Comparison of ENCODE assay signal across 19 cellular contexts in the genomic region with DNA sequence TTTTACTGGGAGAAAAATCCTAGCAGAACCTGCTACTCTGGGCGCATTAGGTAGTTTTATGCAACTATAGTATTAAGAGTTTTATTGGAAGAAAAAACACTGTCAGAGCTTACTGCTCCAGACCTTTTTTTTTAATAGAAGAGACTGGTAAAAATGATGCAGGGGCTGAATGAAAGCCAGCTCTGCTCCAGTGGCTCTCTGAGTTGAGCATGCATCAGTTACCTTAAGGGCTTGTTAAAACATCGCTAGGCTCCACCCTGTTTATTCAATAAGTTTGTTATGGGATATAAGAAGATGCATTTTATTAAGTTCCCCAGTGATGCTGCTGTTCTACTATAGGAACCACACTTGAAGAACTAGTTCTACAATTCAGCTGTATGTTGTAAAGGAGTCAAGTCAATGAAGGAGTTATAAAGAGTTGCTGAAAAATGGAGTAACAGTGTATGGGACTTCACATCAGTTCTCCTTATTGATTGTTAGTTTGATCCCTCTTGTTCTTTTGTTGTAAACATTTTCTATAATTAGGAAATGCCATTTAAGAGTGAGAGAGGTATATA. TPM values are rescaled to one million over a fixed set of nuclear protein-coding genes. Genes with fewer than 3 reads are reported as not detected.
DNase-seq lines count a peak whose midpoint lies in the region; ATAC-seq, FAIRE-seq and TF ChIP-seq lines count a peak whose summit lies in the region.
"Had no signal": no experiment of that assay in that cellular context is flagged by ENCODE, and none has a peak within 500 bp of the region (broad histone marks: within the 10 kb centered on the region; RNA-seq: fewer than 3 reads in every experiment).

No MANE protein-coding gene starts in this region.

- no peak overlapping the region for H2AFZ ChIP-seq in HepG2 (ENCODE audit: low read length)
- H2AFZ ChIP-seq in endothelial cell of umbilical vein (ENCODE audit: low read depth, low read length) = no peak overlapping the region

- TF ChIP-seq EP300 in HepG2 (IDR thresholded peaks at IDR 0.05; ENCODE audit: low read depth in 2 of 2, low read length in 2 of 2) (no peak), HepG2 (CRISPR knock-in tag; IDR thresholded peaks at IDR 0.05; ENCODE audit: borderline replicate concordance) (no peak)

- 0 out of 2 replicates have a peak, but pooled peaks cover 10% of the 10 kb centered on the region for H3K4me1 ChIP-seq in HepG2 (ENCODE audit: insufficient read depth, low read length)
- H3K4me1 ChIP-seq in right lobe of liver = no peaks in the 10 kb centered on the region
- no peaks in the 10 kb centered on the region for H3K4me1 ChIP-seq in endothelial cell of umbilical vein (ENCODE audit: control insufficient read depth, extremely low read depth, insufficient read depth, low read length)

- H3K4me3 ChIP-seq in HepG2 (replicated peaks in 1 of 3; ENCODE audit: insufficient read depth in 1 of 3, low read depth in 2 of 3, low read length in 3 of 3) (no peak overlapping the region), right lobe of liver (no peak overlapping the region), endothelial cell of umbilical vein (replicated peaks in 1 of 3; ENCODE audit: insufficient read depth in 1 of 3, low read depth in 1 of 3, low read length in 3 of 3) (no peak overlapping the region)

- H3K27me3 ChIP-seq in HepG2 (ENCODE audit: control insufficient read depth in 1 of 2, insufficient read depth in 2 of 2, low read length in 2 of 2) (no peaks in the 10 kb centered on the region), right lobe of liver (no peaks in the 10 kb centered on the region), endothelial cell of umbilical vein (ENCODE audit: control insufficient read depth in 2 of 2, insufficient read depth in 2 of 2, low read length in 2 of 2) (no peaks in the 10 kb centered on the region)

- H3K9me3 ChIP-seq in HepG2 (ENCODE audit: low read length) (no peaks in the 10 kb centered on the region), right lobe of liver (no peaks in the 10 kb centered on the region), endothelial cell of umbilical vein (replicated peaks; ENCODE audit: control insufficient read depth, insufficient read depth, low read length) (no peaks in the 10 kb centered on the region)

- CTCF ChIA-PET in HepG2 (lab: Yijun Ruan, JAX; ENCODE audit: low intra/inter-chr PET ratio, low total read pairs) (no interaction called here), endothelial cell of umbilical vein (lab: Charles Lee) (no interaction called here)

- peaks cover 19% of the 10 kb centered on the region for H3K79me2 ChIP-seq in HepG2 (ENCODE audit: insufficient read depth, low read length)
- H3K79me2 ChIP-seq in endothelial cell of umbilical vein (ENCODE audit: control insufficient read depth, insufficient read depth, low read length) = peaks cover 20% of the 10 kb centered on the region

- FAIRE-seq in HepG2 (lab: Jason Lieb, UNC) (no peak), G401.6 (lab: Jason Lieb, UNC) (peak; percentile 6), endothelial cell of umbilical vein (lab: Jason Lieb, UNC) (no peak)
- FAIRE-seq: GM12892 had no signal

- H3K9ac ChIP-seq in HepG2 (ENCODE audit: insufficient read depth, low read depth, low read length) (no peak overlapping the region), endothelial cell of umbilical vein (replicated peaks; ENCODE audit: extremely low read depth, insufficient read depth, low read length) (no peak overlapping the region)

- intact Hi-C loops in HepG2 (cut with micrococcal nuclease; ENCODE audit: unreplicated experiment) = no loop called here
- intact Hi-C loops in right lobe of liver (cut with DNase I) = no loop called here
- intact Hi-C loops in endothelial cell of umbilical vein (cut with micrococcal nuclease) = no loop called here

- BruUV-seq in HepG2 (replicated peaks; lab: Mats Ljungman, UMichigan) = no TSS peak
- BruUV-seq in endothelial cell of umbilical vein (replicated peaks; lab: Mats Ljungman, UMichigan) = no TSS peak

- TF ChIP-seq RAD21 in HepG2 (CRISPR knock-in tag; IDR thresholded peaks at IDR 0.05) = no peak

- TF ChIP-seq POLR2A in HepG2 (IDR thresholded peaks at IDR 0.05; ENCODE audit: insufficient read depth in 1 of 2, low read depth in 2 of 2, low read length in 2 of 2) (peak in 1 of 2 experiments; percentile 25; a peak in 1 of 4 replicates), right lobe of liver (IDR thresholded peaks at IDR 0.05) (no peak), endothelial cell of umbilical vein (IDR thresholded peaks at IDR 0.05; ENCODE audit: low read depth, low read length) (no peak)

- H3K27ac ChIP-seq in HepG2 (ENCODE audit: extremely low read length, insufficient read depth, low read length) (no peak overlapping the region), right lobe of liver (no peak overlapping the region), endothelial cell of umbilical vein (ENCODE audit: insufficient read depth, low read depth, low read length) (no peak overlapping the region)
- H3K27ac ChIP-seq: C4-2B had no signal

- TF ChIP-seq CTCF in HepG2 (CRISPR knock-in tag; IDR thresholded peaks at IDR 0.05) (no peak), right lobe of liver (IDR thresholded peaks at IDR 0.05) (no peak), endothelial cell of umbilical vein (IDR thresholded peaks at IDR 0.05; ENCODE audit: extremely low read depth in 1 of 2, insufficient read depth in 1 of 2, low read depth in 1 of 2, low read length in 2 of 2) (no peak)

- WGBS in HepG2 (ENCODE audit: low lambda C conversion rate) = 100% methylated on average over 2 of the region's 2 CpGs
- 91% methylated on average over 2 of the region's 2 CpGs for WGBS in right lobe of liver (ENCODE audit: insufficient coverage, low coverage, low lambda C conversion rate, missing lambda C conversion rate)

- ATAC-seq in HepG2 = 0 out of 3 replicates have a peak, but pooled peaks have one; percentile 12
- no peak for ATAC-seq in right lobe of liver

- peaks cover 20 to 71% of the 10 kb centered on the region in 2 experiments for H3K36me3 ChIP-seq in HepG2 (replicated peaks in 1 of 2; ENCODE audit: control insufficient read depth in 1 of 2, insufficient read depth in 2 of 2, low read length in 2 of 2)
- H3K36me3 ChIP-seq in right lobe of liver = peaks cover 0 to 71% (median 27%) of the 10 kb centered on the region in 4 donors
- H3K36me3 ChIP-seq in endothelial cell of umbilical vein (ENCODE audit: control insufficient read depth in 2 of 2, extremely low read depth in 1 of 2, insufficient read depth in 2 of 2, low read length in 2 of 2) = peaks cover 0 to 18% of the 10 kb centered on the region in 2 experiments

- H3K4me2 ChIP-seq in HepG2 (ENCODE audit: low read depth, low read length) (no peak overlapping the region), endothelial cell of umbilical vein (ENCODE audit: insufficient read depth, low read length) (no peak overlapping the region)

- in situ Hi-C loops in HepG2 (cut with HindIII; ENCODE audit: extremely low pct_ligation_motif_present, low pct_unique_long_range_greater_than_20kb) = no loop called here

- H4K20me1 ChIP-seq in HepG2 (ENCODE audit: insufficient read depth, low read length) (no peaks in the 10 kb centered on the region), endothelial cell of umbilical vein (replicated peaks; ENCODE audit: control insufficient read depth, extremely low read depth, insufficient read depth, low read length) (no peaks in the 10 kb centered on the region)

- DNase-seq in HepG2 (ENCODE audit: low spot score) (no peak), right lobe of liver (no peak), endothelial cell of umbilical vein (ENCODE audit: low read depth, low spot score) (no peak), SW480 (ENCODE audit: low spot score) (no peak), cerebellar cortex (ENCODE audit: low spot score) (no peak), NCI-H187 treated with DMSO at 0.1 percent for 48 hours (lab: John Stamatoyannopoulos, UW) (no peak)
- DNase-seq: ACHN, DMS 273 treated with DMSO at 0.1 percent for 48 hours, EL, GOT3, MM.1S, NCI-H1092 treated with DMSO at 0.1 percent for 48 hours, NCI-H2081 treated with DMSO at 0.1 percent for 48 hours, NCI-H510A, NCI-H748 treated with DMSO at 0.1 percent for 48 hours, Right ventricle myocardium superior had no signal

- dilution Hi-C loops in endothelial cell of umbilical vein (cut with MboI; ENCODE audit: extremely low pct_ligation_motif_present, low sequenced_read_pairs) = no loop called here

- no peaks in the 10 kb centered on the region for H3K9me1 ChIP-seq in endothelial cell of umbilical vein (replicated peaks; ENCODE audit: control insufficient read depth, extremely low read depth, insufficient read depth, low read length)

- POLR2A ChIA-PET in HepG2 (lab: Yijun Ruan, JAX) (interaction anchor here (4.6 to 4.9 kb wide), 2 partner anchors 10 to 13 kb away, joined by 19 to 40 read pairs; a partner anchor contains a TSS), endothelial cell of umbilical vein (lab: Charles Lee) (interaction anchor here (0.6 kb wide), 1 partner anchor 11 kb away, joined by 7 read pairs; no protein-coding TSS in a partner anchor)

RNA-seq across cellular contexts. Expression of a gene that starts 13.2 kb away (rescaled TPM):
- total RNA-seq in HepG2 (2016; rRNA removed; fragmentation: Illumina TruSeq; extraction: Trizol) (484 and 618 TPM in 2 replicates), right lobe of liver (10 to 100 TPM; 38.7 to 96.6 (median 60.8) TPM), endothelial cell of umbilical vein (310 and 326 TPM in 2 replicates)
- 179 and 199 TPM in 2 replicates for total RNA-seq in HepG2 (2016; cell fraction: cytosol; rRNA removed; fragmentation: Illumina TruSeq; extraction: Trizol; ENCODE audit: low read depth)
- 477 and 694 TPM in 2 replicates for total RNA-seq in HepG2 (2016; cell fraction: insoluble cytoplasmic fraction; rRNA removed; fragmentation: Illumina TruSeq; extraction: Trizol)
- 245 and 289 TPM in 2 replicates for total RNA-seq in HepG2 (2016; cell fraction: membrane; rRNA removed; fragmentation: Illumina TruSeq; extraction: Trizol)
- total RNA-seq in HepG2 (2016; cell fraction: nucleus; rRNA removed; fragmentation: Illumina TruSeq; extraction: Trizol) = 175 and 190 TPM in 2 replicates
- polyA plus RNA-seq in HepG2 (2011; rRNA removed) (163 and 221 TPM in 2 replicates), endothelial cell of umbilical vein (93.2 and 188 TPM in 2 replicates)
- 79.5 and 124 TPM in 2 replicates for polyA plus RNA-seq in HepG2 (2011; cell fraction: cytosol; rRNA removed)
- 21.3 and 54.3 TPM in 2 replicates for polyA plus RNA-seq in HepG2 (2011; cell fraction: nucleus; rRNA removed)
- 258 and 453 TPM in 2 replicates for polyA plus RNA-seq in HepG2 (2012)
- polyA plus RNA-seq in HepG2 (2016; cell fraction: cytosol; fragmentation: Illumina TruSeq; extraction: Trizol; ENCODE audit: low read depth) = 184 and 222 TPM in 2 replicates
- 589 and 668 TPM in 2 replicates for polyA plus RNA-seq in HepG2 (2016; cell fraction: insoluble cytoplasmic fraction; fragmentation: Illumina TruSeq; extraction: Trizol; ENCODE audit: low read depth)
- polyA plus RNA-seq in HepG2 (2016; cell fraction: membrane; fragmentation: Illumina TruSeq; extraction: Trizol; ENCODE audit: low read depth) = 221 and 287 TPM in 2 replicates
- 259 and 311 TPM in 2 replicates for polyA plus RNA-seq in HepG2 (2016; cell fraction: nucleus; fragmentation: Illumina TruSeq; extraction: Trizol; ENCODE audit: insufficient read depth, low read depth)
- polyA minus RNA-seq in HepG2 (2011; rRNA and poly(A)+ RNA removed; ENCODE audit: low replicate concordance) = 2.7 and 11.1 TPM in 2 replicates
- polyA minus RNA-seq in HepG2 (2011; cell fraction: cytosol; rRNA and poly(A)+ RNA removed) = 25.5 and 29.5 TPM in 2 replicates
- 33.7 and 41.6 TPM in 2 replicates for polyA minus RNA-seq in HepG2 (2011; cell fraction: nucleus; rRNA and poly(A)+ RNA removed)
- polyA plus RNA-seq in endothelial cell of umbilical vein (2011; cell fraction: cytosol; rRNA removed) = 212 and 259 TPM in 2 replicates
- 83.7 and 105 TPM in 2 replicates for polyA plus RNA-seq in endothelial cell of umbilical vein (2011; cell fraction: nucleus; rRNA removed)
- polyA plus RNA-seq in endothelial cell of umbilical vein (2012) = 406 and 423 TPM in 2 replicates
- polyA minus RNA-seq in endothelial cell of umbilical vein = 29.7 and 37.1 TPM in 2 replicates
- polyA minus RNA-seq in endothelial cell of umbilical vein (2011; cell fraction: cytosol; rRNA and poly(A)+ RNA removed) = 29.9 TPM
- polyA minus RNA-seq in endothelial cell of umbilical vein (2011; cell fraction: nucleus; rRNA and poly(A)+ RNA removed) = 14.4 and 22.3 TPM in 2 replicates

RNA-seq across cellular contexts. Expression of a gene that starts 21.5 kb away (rescaled TPM):
- 126 and 153 TPM in 2 replicates for total RNA-seq in HepG2 (2016; rRNA removed; fragmentation: Illumina TruSeq; extraction: Trizol)
- total RNA-seq in HepG2 (2016; cell fraction: cytosol; rRNA removed; fragmentation: Illumina TruSeq; extraction: Trizol; ENCODE audit: low read depth) = 63.6 and 77.0 TPM in 2 replicates
- 120 and 154 TPM in 2 replicates for total RNA-seq in HepG2 (2016; cell fraction: insoluble cytoplasmic fraction; rRNA removed; fragmentation: Illumina TruSeq; extraction: Trizol)
- total RNA-seq in HepG2 (2016; cell fraction: membrane; rRNA removed; fragmentation: Illumina TruSeq; extraction: Trizol) = 157 and 170 TPM in 2 replicates
- total RNA-seq in HepG2 (2016; cell fraction: nucleus; rRNA removed; fragmentation: Illumina TruSeq; extraction: Trizol) = 61.1 and 69.7 TPM in 2 replicates
- polyA plus RNA-seq in HepG2 (2011; rRNA removed) = 73.8 and 77.8 TPM in 2 replicates
- 51.0 and 55.6 TPM in 2 replicates for polyA plus RNA-seq in HepG2 (2011; cell fraction: cytosol; rRNA removed)
- 83.7 and 101 TPM in 2 replicates for polyA plus RNA-seq in HepG2 (2011; cell fraction: nucleus; rRNA removed)
- 71.9 and 87.6 TPM in 2 replicates for polyA plus RNA-seq in HepG2 (2012)
- 83.2 and 122 TPM in 2 replicates for polyA plus RNA-seq in HepG2 (2016; cell fraction: cytosol; fragmentation: Illumina TruSeq; extraction: Trizol; ENCODE audit: low read depth)
- polyA plus RNA-seq in HepG2 (2016; cell fraction: insoluble cytoplasmic fraction; fragmentation: Illumina TruSeq; extraction: Trizol; ENCODE audit: low read depth) = 175 and 182 TPM in 2 replicates
- polyA plus RNA-seq in HepG2 (2016; cell fraction: membrane; fragmentation: Illumina TruSeq; extraction: Trizol; ENCODE audit: low read depth) = 155 and 176 TPM in 2 replicates
- polyA plus RNA-seq in HepG2 (2016; cell fraction: nucleus; fragmentation: Illumina TruSeq; extraction: Trizol; ENCODE audit: insufficient read depth, low read depth) = 124 and 130 TPM in 2 replicates
- polyA minus RNA-seq in HepG2 (2011; rRNA and poly(A)+ RNA removed; ENCODE audit: low replicate concordance) = 30.2 and 39.4 TPM in 2 replicates
- 19.9 and 21.4 TPM in 2 replicates for polyA minus RNA-seq in HepG2 (2011; cell fraction: cytosol; rRNA and poly(A)+ RNA removed)
- polyA minus RNA-seq in HepG2 (2011; cell fraction: nucleus; rRNA and poly(A)+ RNA removed) = 28.0 and 29.5 TPM in 2 replicates
- total RNA-seq in right lobe of liver = 10 to 100 TPM; 18.6 to 31.6 (median 21.1) TPM
- 42.4 and 45.7 TPM in 2 replicates for total RNA-seq in endothelial cell of umbilical vein
- 24.0 and 28.3 TPM in 2 replicates for polyA plus RNA-seq in endothelial cell of umbilical vein
- polyA plus RNA-seq in endothelial cell of umbilical vein (2011; cell fraction: cytosol; rRNA removed) = 36.3 and 37.8 TPM in 2 replicates
- polyA plus RNA-seq in endothelial cell of umbilical vein (2011; cell fraction: nucleus; rRNA removed) = 46.5 and 64.6 TPM in 2 replicates
- 36.3 and 56.5 TPM in 2 replicates for polyA plus RNA-seq in endothelial cell of umbilical vein (2012)
- 13.2 and 16.5 TPM in 2 replicates for polyA minus RNA-seq in endothelial cell of umbilical vein
- 32.4 TPM for polyA minus RNA-seq in endothelial cell of umbilical vein (2011; cell fraction: cytosol; rRNA and poly(A)+ RNA removed)
- 6.8 and 7.1 TPM in 2 replicates for polyA minus RNA-seq in endothelial cell of umbilical vein (2011; cell fraction: nucleus; rRNA and poly(A)+ RNA removed)

RNA-seq across cellular contexts. Expression of a gene that starts 22.4 kb away (rescaled TPM):
- total RNA-seq in HepG2 (2016; rRNA removed; fragmentation: Illumina TruSeq; extraction: Trizol) (64.6 and 94.8 TPM in 2 replicates), right lobe of liver (100 to 1,000 TPM in 3 of 6 experiments, 10 to 100 TPM in 3; 38.8 to 186 (median 92.5) TPM), endothelial cell of umbilical vein (43.9 and 44.0 TPM in 2 replicates)
- total RNA-seq in HepG2 (2016; cell fraction: cytosol; rRNA removed; fragmentation: Illumina TruSeq; extraction: Trizol; ENCODE audit: low read depth) = 5.0 and 5.6 TPM in 2 replicates
- total RNA-seq in HepG2 (2016; cell fraction: insoluble cytoplasmic fraction; rRNA removed; fragmentation: Illumina TruSeq; extraction: Trizol) = 62.4 and 97.7 TPM in 2 replicates
- 22.4 and 27.7 TPM in 2 replicates for total RNA-seq in HepG2 (2016; cell fraction: membrane; rRNA removed; fragmentation: Illumina TruSeq; extraction: Trizol)
- 86.9 and 110 TPM in 2 replicates for total RNA-seq in HepG2 (2016; cell fraction: nucleus; rRNA removed; fragmentation: Illumina TruSeq; extraction: Trizol)
- polyA plus RNA-seq in HepG2 (2011; rRNA removed) (61.0 and 86.6 TPM in 2 replicates), endothelial cell of umbilical vein (7.9 and 12.0 TPM in 2 replicates)
- polyA plus RNA-seq in HepG2 (2011; cell fraction: cytosol; rRNA removed) = 37.9 and 61.2 TPM in 2 replicates
- polyA plus RNA-seq in HepG2 (2011; cell fraction: nucleus; rRNA removed) = 10.2 and 15.2 TPM in 2 replicates
- polyA plus RNA-seq in HepG2 (2012) = 110 and 112 TPM in 2 replicates
- polyA plus RNA-seq in HepG2 (2016; cell fraction: cytosol; fragmentation: Illumina TruSeq; extraction: Trizol; ENCODE audit: low read depth) = 4.3 and 4.7 TPM in 2 replicates
- polyA plus RNA-seq in HepG2 (2016; cell fraction: insoluble cytoplasmic fraction; fragmentation: Illumina TruSeq; extraction: Trizol; ENCODE audit: low read depth) = 53.5 and 58.1 TPM in 2 replicates
- polyA plus RNA-seq in HepG2 (2016; cell fraction: membrane; fragmentation: Illumina TruSeq; extraction: Trizol; ENCODE audit: low read depth) = 10.1 and 11.7 TPM in 2 replicates
- 99.9 and 103 TPM in 2 replicates for polyA plus RNA-seq in HepG2 (2016; cell fraction: nucleus; fragmentation: Illumina TruSeq; extraction: Trizol; ENCODE audit: insufficient read depth, low read depth)
- polyA minus RNA-seq in HepG2 (2011; rRNA and poly(A)+ RNA removed; ENCODE audit: low replicate concordance) = 25.7 and 59.9 TPM in 2 replicates
- polyA minus RNA-seq in HepG2 (2011; cell fraction: cytosol; rRNA and poly(A)+ RNA removed) = 65.6 and 74.8 TPM in 2 replicates
- 26.8 and 37.2 TPM in 2 replicates for polyA minus RNA-seq in HepG2 (2011; cell fraction: nucleus; rRNA and poly(A)+ RNA removed)
- 12.8 and 14.0 TPM in 2 replicates for polyA plus RNA-seq in endothelial cell of umbilical vein (2011; cell fraction: cytosol; rRNA removed)
- polyA plus RNA-seq in endothelial cell of umbilical vein (2011; cell fraction: nucleus; rRNA removed) = 5.6 and 9.5 TPM in 2 replicates
- 35.3 and 51.9 TPM in 2 replicates for polyA plus RNA-seq in endothelial cell of umbilical vein (2012)
- 23.5 and 25.1 TPM in 2 replicates for polyA minus RNA-seq in endothelial cell of umbilical vein
- polyA minus RNA-seq in endothelial cell of umbilical vein (2011; cell fraction: cytosol; rRNA and poly(A)+ RNA removed) = 15.7 TPM
- polyA minus RNA-seq in endothelial cell of umbilical vein (2011; cell fraction: nucleus; rRNA and poly(A)+ RNA removed) = 4.5 and 7.0 TPM in 2 replicates

RNA-seq across cellular contexts. Expression of a gene that starts 31.9 kb away (rescaled TPM):
- total RNA-seq in HepG2 (2016; rRNA removed; fragmentation: Illumina TruSeq; extraction: Trizol) (199 and 209 TPM in 2 replicates), right lobe of liver (10 to 100 TPM; 27.5 to 44.2 (median 35.8) TPM), endothelial cell of umbilical vein (140 and 163 TPM in 2 replicates)
- total RNA-seq in HepG2 (2016; cell fraction: cytosol; rRNA removed; fragmentation: Illumina TruSeq; extraction: Trizol; ENCODE audit: low read depth) = 46.3 and 52.7 TPM in 2 replicates
- 193 and 198 TPM in 2 replicates for total RNA-seq in HepG2 (2016; cell fraction: insoluble cytoplasmic fraction; rRNA removed; fragmentation: Illumina TruSeq; extraction: Trizol)
- 37.9 and 45.7 TPM in 2 replicates for total RNA-seq in HepG2 (2016; cell fraction: membrane; rRNA removed; fragmentation: Illumina TruSeq; extraction: Trizol)
- 256 and 292 TPM in 2 replicates for total RNA-seq in HepG2 (2016; cell fraction: nucleus; rRNA removed; fragmentation: Illumina TruSeq; extraction: Trizol)
- polyA plus RNA-seq in HepG2 (2011; rRNA removed) (306 and 319 TPM in 2 replicates), endothelial cell of umbilical vein (49.8 and 60.2 TPM in 2 replicates)
- 41.7 and 42.1 TPM in 2 replicates for polyA plus RNA-seq in HepG2 (2011; cell fraction: cytosol; rRNA removed)
- polyA plus RNA-seq in HepG2 (2011; cell fraction: nucleus; rRNA removed) = 1,074 and 1,129 TPM in 2 replicates
- polyA plus RNA-seq in HepG2 (2012) = 147 and 204 TPM in 2 replicates
- 6.0 and 6.8 TPM in 2 replicates for polyA plus RNA-seq in HepG2 (2016; cell fraction: cytosol; fragmentation: Illumina TruSeq; extraction: Trizol; ENCODE audit: low read depth)
- polyA plus RNA-seq in HepG2 (2016; cell fraction: insoluble cytoplasmic fraction; fragmentation: Illumina TruSeq; extraction: Trizol; ENCODE audit: low read depth) = 108 and 119 TPM in 2 replicates
- polyA plus RNA-seq in HepG2 (2016; cell fraction: membrane; fragmentation: Illumina TruSeq; extraction: Trizol; ENCODE audit: low read depth) = 16.0 TPM in 2 replicates
- polyA plus RNA-seq in HepG2 (2016; cell fraction: nucleus; fragmentation: Illumina TruSeq; extraction: Trizol; ENCODE audit: insufficient read depth, low read depth) = 613 and 622 TPM in 2 replicates
- polyA minus RNA-seq in HepG2 (2011; rRNA and poly(A)+ RNA removed; ENCODE audit: low replicate concordance) = 79.8 and 109 TPM in 2 replicates
- 61.2 and 67.1 TPM in 2 replicates for polyA minus RNA-seq in HepG2 (2011; cell fraction: cytosol; rRNA and poly(A)+ RNA removed)
- 718 and 820 TPM in 2 replicates for polyA minus RNA-seq in HepG2 (2011; cell fraction: nucleus; rRNA and poly(A)+ RNA removed)
- polyA plus RNA-seq in endothelial cell of umbilical vein (2011; cell fraction: cytosol; rRNA removed) = 55.0 and 63.8 TPM in 2 replicates
- 656 and 659 TPM in 2 replicates for polyA plus RNA-seq in endothelial cell of umbilical vein (2011; cell fraction: nucleus; rRNA removed)
- 92.5 and 92.8 TPM in 2 replicates for polyA plus RNA-seq in endothelial cell of umbilical vein (2012)
- 265 and 268 TPM in 2 replicates for polyA minus RNA-seq in endothelial cell of umbilical vein
- 44.9 TPM for polyA minus RNA-seq in endothelial cell of umbilical vein (2011; cell fraction: cytosol; rRNA and poly(A)+ RNA removed)
- polyA minus RNA-seq in endothelial cell of umbilical vein (2011; cell fraction: nucleus; rRNA and poly(A)+ RNA removed) = 234 and 261 TPM in 2 replicates
